In genomic region chr14:99252443-99252939, GRCh38 we compare ENCODE assay signal across 16 cellular contexts. TPM values are rescaled to one million over a fixed set of nuclear protein-coding genes. Genes with fewer than 3 reads are reported as not detected.
DNase-seq lines count a peak whose midpoint lies in the region; ATAC-seq and TF ChIP-seq lines count a peak whose summit lies in the region.
"Had no signal": no experiment of that assay in that cellular context is flagged by ENCODE, and none has a peak within 500 bp of the region (broad histone marks: within the 10 kb centered on the region; RNA-seq: fewer than 3 reads in every experiment).

No MANE protein-coding gene starts in this region.

- no peaks in the 10 kb centered on the region for H3K27me3 Mint-ChIP-seq in activated naive CD4-positive, alpha-beta T cell treated with anti-CD3 and anti-CD28 coated beads, Interleukin-2, amount 10 ng/mL, durations not matched to agents 7 days and 5 days
- H3K27me3 Mint-ChIP-seq in T-helper 17 cell, result no peaks in the 10 kb centered on the region
- no peaks in the 10 kb centered on the region for H3K27me3 Mint-ChIP-seq in activated naive CD8-positive, alpha-beta T cell treated with anti-CD3 and anti-CD28 coated beads, Interleukin-2, amount 50 U/mL, for 24 hours
- H3K27me3 Mint-ChIP-seq in stimulated activated naive CD8-positive, alpha-beta T cell treated with anti-CD3 and anti-CD28 coated beads, Interleukin-15, amount 100 ng/mL, for 72 hours, result no peaks in the 10 kb centered on the region

- H3K9me3 Mint-ChIP-seq in activated naive CD4-positive, alpha-beta T cell treated with anti-CD3 and anti-CD28 coated beads, Interleukin-2, amount 10 ng/mL, durations not matched to agents 7 days and 5 days, result no peaks in the 10 kb centered on the region
- no peaks in the 10 kb centered on the region for H3K9me3 Mint-ChIP-seq in activated naive CD8-positive, alpha-beta T cell treated with anti-CD3 and anti-CD28 coated beads, Interleukin-2, amount 50 U/mL, for 24 hours
- H3K9me3 Mint-ChIP-seq in stimulated activated naive CD8-positive, alpha-beta T cell treated with anti-CD3 and anti-CD28 coated beads, Interleukin-15, amount 100 ng/mL, for 72 hours, result no peaks in the 10 kb centered on the region
- H3K9me3 Mint-ChIP-seq: H9, WTC11 had no signal

- peak overlapping the region; percentile 97 for H3K27ac Mint-ChIP-seq in activated naive CD4-positive, alpha-beta T cell treated with anti-CD3 and anti-CD28 coated beads, Interleukin-2, amount 10 ng/mL, durations not matched to agents 7 days and 5 days
- H3K27ac Mint-ChIP-seq in T-helper 17 cell, result peak overlapping the region; percentile 100
- peak overlapping the region; percentile 97 for H3K27ac Mint-ChIP-seq in activated naive CD8-positive, alpha-beta T cell treated with anti-CD3 and anti-CD28 coated beads, Interleukin-2, amount 50 U/mL, for 24 hours
- H3K27ac Mint-ChIP-seq in stimulated activated naive CD8-positive, alpha-beta T cell treated with anti-CD3 and anti-CD28 coated beads, Interleukin-15, amount 100 ng/mL, for 72 hours, result peak overlapping the region; percentile 91 to 95
- H3K27ac Mint-ChIP-seq: stimulated activated naive B cell treated with anti-CD40 and anti-IgM and Interleukin-4, amounts not matched to agents 10 μg/mL and 1 μg/mL and 100 μg/mL, for 72 hours; WTC11 had no signal

- H3K36me3 Mint-ChIP-seq in activated naive CD4-positive, alpha-beta T cell treated with anti-CD3 and anti-CD28 coated beads, Interleukin-2, amount 10 ng/mL, durations not matched to agents 7 days and 5 days, result peaks cover 83% of the 10 kb centered on the region
- H3K36me3 Mint-ChIP-seq in T-helper 17 cell (ENCODE audit: low read depth), result peaks cover 3% of the 10 kb centered on the region
- H3K36me3 Mint-ChIP-seq in activated naive CD8-positive, alpha-beta T cell treated with anti-CD3 and anti-CD28 coated beads, Interleukin-2, amount 50 U/mL, for 24 hours (ENCODE audit: low read depth), result peaks cover 32% of the 10 kb centered on the region
- H3K36me3 Mint-ChIP-seq: stimulated activated naive B cell treated with anti-CD40 and anti-IgM and Interleukin-4, amounts not matched to agents 10 μg/mL and 1 μg/mL and 100 μg/mL, for 72 hours had no signal

- CTCF ChIA-PET in activated naive CD4-positive, alpha-beta T cell treated with anti-CD3 and anti-CD28 coated beads, Interleukin-2, amount 10 ng/mL, durations not matched to agents 7 days and 5 days (lab: Charles Lee), result no interaction called here

- no peak for ATAC-seq in T-helper 17 cell
- ATAC-seq in activated naive CD8-positive, alpha-beta T cell treated with anti-CD3 and anti-CD28 coated beads, Interleukin-2, amount 50 U/mL, for 24 hours, result no peak
- no peak for ATAC-seq in stimulated activated naive CD8-positive, alpha-beta T cell treated with anti-CD3 and anti-CD28 coated beads, Interleukin-15, amount 100 ng/mL, for 72 hours
- ATAC-seq in SK-N-SH treated with all-trans-retinoic acid at 6 μM for 48 hours, result no peak
- ATAC-seq: stimulated activated naive B cell treated with anti-CD40 and anti-IgM and Interleukin-4, amounts not matched to agents 10 μg/mL and 1 μg/mL and 100 μg/mL, for 72 hours; WTC11 had no signal

- no peaks in the 10 kb centered on the region for H3K9me3 ChIP-seq in T-helper 17 cell (ENCODE audit: control insufficient read depth, low read length, poor library complexity, severe bottlenecking)
- H3K9me3 ChIP-seq: Peyer's patch, tibial nerve had no signal

- DNase-seq in activated naive CD4-positive, alpha-beta T cell treated with anti-CD3 and anti-CD28 coated beads, Interleukin-2, amount 10 ng/mL, durations not matched to agents 7 days and 5 days, result peak; percentile 21
- no peak for DNase-seq in activated naive CD4-positive, alpha-beta T cell treated with Interleukin-2 at 50 U/mL for 16 hours
- DNase-seq in T-helper 17 cell, result no peak
- DNase-seq in activated naive CD8-positive, alpha-beta T cell treated with anti-CD3 and anti-CD28 coated beads, Interleukin-2, amount 50 U/mL, for 24 hours, result no peak
- no peak for DNase-seq in stimulated activated naive CD8-positive, alpha-beta T cell treated with anti-CD3 and anti-CD28 coated beads, Interleukin-15, amount 100 ng/mL, for 72 hours
- DNase-seq in NCI-H1417 (lab: John Stamatoyannopoulos, UW), result no peak
- no peak for DNase-seq in HK-2 (ENCODE audit: unreplicated experiment)
- DNase-seq: cortex of kidney; H9; small intestine; stimulated activated naive B cell treated with anti-CD40 and anti-IgM and Interleukin-4, amounts not matched to agents 10 μg/mL and 1 μg/mL and 100 μg/mL, for 72 hours had no signal

- peaks cover 98% of the 10 kb centered on the region for H3K4me1 Mint-ChIP-seq in activated naive CD4-positive, alpha-beta T cell treated with anti-CD3 and anti-CD28 coated beads, Interleukin-2, amount 10 ng/mL, durations not matched to agents 7 days and 5 days
- peaks cover 78% of the 10 kb centered on the region for H3K4me1 Mint-ChIP-seq in T-helper 17 cell
- peaks cover 97% of the 10 kb centered on the region for H3K4me1 Mint-ChIP-seq in activated naive CD8-positive, alpha-beta T cell treated with anti-CD3 and anti-CD28 coated beads, Interleukin-2, amount 50 U/mL, for 24 hours
- peaks cover 97% of the 10 kb centered on the region for H3K4me1 Mint-ChIP-seq in stimulated activated naive CD8-positive, alpha-beta T cell treated with anti-CD3 and anti-CD28 coated beads, Interleukin-15, amount 100 ng/mL, for 72 hours
- H3K4me1 Mint-ChIP-seq: stimulated activated naive B cell treated with anti-CD40 and anti-IgM and Interleukin-4, amounts not matched to agents 10 μg/mL and 1 μg/mL and 100 μg/mL, for 72 hours had no signal

- H3K4me3 Mint-ChIP-seq in activated naive CD4-positive, alpha-beta T cell treated with anti-CD3 and anti-CD28 coated beads, Interleukin-2, amount 10 ng/mL, durations not matched to agents 7 days and 5 days, result peak overlapping the region; percentile 73
- peak overlapping the region; percentile 89 for H3K4me3 Mint-ChIP-seq in T-helper 17 cell
- peak overlapping the region; percentile 70 for H3K4me3 Mint-ChIP-seq in activated naive CD8-positive, alpha-beta T cell treated with anti-CD3 and anti-CD28 coated beads, Interleukin-2, amount 50 U/mL, for 24 hours
- H3K4me3 Mint-ChIP-seq in stimulated activated naive CD8-positive, alpha-beta T cell treated with anti-CD3 and anti-CD28 coated beads, Interleukin-15, amount 100 ng/mL, for 72 hours, result peak overlapping the region; percentile 81 to 87
- H3K4me3 Mint-ChIP-seq: H9; stimulated activated naive B cell treated with anti-CD40 and anti-IgM and Interleukin-4, amounts not matched to agents 10 μg/mL and 1 μg/mL and 100 μg/mL, for 72 hours; WTC11 had no signal

TF ChIP-seq in SK-N-SH treated with all-trans-retinoic acid at 6 μM for 48 hours, 23 proteins besides CTCF, POLR2A, EP300 and RAD21:
- TF ChIP-seq SNAI2 (CRISPR knock-in tag; IDR thresholded peaks at IDR 0.05) (no peak), TOX (CRISPR knock-in tag; IDR thresholded peaks at IDR 0.05; ENCODE audit: borderline replicate concordance) (no peak)

RNA-seq across cellular contexts. Expression of gene BCL11B, which starts 19.5 kb away (rescaled TPM):
- total RNA-seq in T-helper 17 cell, result 100 to 1,000 TPM; 167 to 174 TPM
- total RNA-seq: NCI-H460 had no signal
